21 cellular contexts compared by ENCODE assay signal in the genomic region with DNA sequence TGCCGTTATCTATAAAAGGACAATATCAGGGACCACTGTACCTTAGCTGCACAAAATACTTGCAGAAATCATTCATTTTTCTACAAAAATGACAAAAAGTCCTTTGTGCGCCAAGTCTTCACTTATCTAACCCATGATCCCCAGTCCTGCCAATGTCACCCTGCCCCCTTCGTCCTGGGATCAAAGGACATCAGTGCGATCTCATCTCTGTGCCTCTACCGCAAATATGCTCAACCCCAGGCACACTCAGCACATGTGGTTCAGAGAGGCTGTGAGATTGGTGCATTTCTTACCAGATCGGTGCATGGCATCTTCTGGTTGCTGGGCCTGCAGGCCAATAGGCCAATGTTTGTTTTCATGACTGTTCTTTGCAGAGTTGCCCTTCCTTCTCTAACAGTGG.
A peak's percentile ranks its signal among the peaks of the same experiment; 100 is the strongest.
DNase-seq lines count a peak whose midpoint lies in the region; ATAC-seq, FAIRE-seq and TF ChIP-seq lines count a peak whose summit lies in the region.
"Had no signal": no experiment of that assay in that cellular context is flagged by ENCODE, and none has a peak within 500 bp of the region (broad histone marks: within the 10 kb centered on the region; RNA-seq: fewer than 3 reads in every experiment).

No MANE protein-coding gene starts in this region.

- H3K27me3 ChIP-seq in BLaER1 treated with 17β-estradiol and CSF1 and Interleukin-3, amounts not matched to agents 10 nM and 100 nM: no peaks in the 10 kb centered on the region
- H3K27me3 ChIP-seq in dorsolateral prefrontal cortex (no peaks in the 10 kb centered on the region), HepG2 (ENCODE audit: control insufficient read depth in 1 of 2, insufficient read depth in 2 of 2, low read length in 2 of 2) (peaks cover 0 to 17% of the 10 kb centered on the region in 2 experiments; a peak in 2 of 5 replicates), aorta (ENCODE audit: control insufficient read depth in 1 of 2, insufficient read depth in 2 of 2, low read length in 1 of 2) (no peaks in the 10 kb centered on the region), mesendoderm (ENCODE audit: insufficient read depth, low read length, poor library complexity) (no peaks in the 10 kb centered on the region)

- no peaks in the 10 kb centered on the region for H3K9me3 ChIP-seq in BLaER1 treated with 17β-estradiol and CSF1 and Interleukin-3, amounts not matched to agents 10 nM and 100 nM (replicated peaks in 1 of 11)
- no peaks in the 10 kb centered on the region for H3K9me3 ChIP-seq in HepG2 (ENCODE audit: low read length)
- H3K9me3 ChIP-seq in aorta (ENCODE audit: control insufficient read depth, low read length): no peaks in the 10 kb centered on the region
- H3K9me3 ChIP-seq: A549 had no signal

- no peak overlapping the region for H3K4ac ChIP-seq in mesendoderm (ENCODE audit: low read depth, low read length)

- no TSS peak for BruUV-seq in HepG2 (replicated peaks; lab: Mats Ljungman, UMichigan)

- no peak overlapping the region for H3K4me3 ChIP-seq in BLaER1 treated with 17β-estradiol and CSF1 and Interleukin-3, amounts not matched to agents 10 nM and 100 nM
- H3K4me3 ChIP-seq in dorsolateral prefrontal cortex (no peak overlapping the region), HepG2 (replicated peaks in 1 of 3; ENCODE audit: insufficient read depth in 1 of 3, low read depth in 2 of 3, low read length in 3 of 3) (no peak overlapping the region), aorta (ENCODE audit: low read length in 2 of 2) (no peak overlapping the region), mesendoderm (ENCODE audit: low read length) (no peak overlapping the region)
- H3K4me3 ChIP-seq: A549, GM23338 had no signal

- TF ChIP-seq POLR2A in HepG2 (IDR thresholded peaks at IDR 0.05; ENCODE audit: insufficient read depth in 1 of 2, low read depth in 2 of 2, low read length in 2 of 2): no peak

- H3K56ac ChIP-seq in mesendoderm (ENCODE audit: low read length): no peak overlapping the region

- no peaks in the 10 kb centered on the region for H3K79me1 ChIP-seq in mesendoderm (ENCODE audit: low read length)

- peaks cover 0 to 77% (median 45%) of the 10 kb centered on the region in 10 experiments; a peak in 16 of 20 replicates for H3K4me1 ChIP-seq in BLaER1 treated with 17β-estradiol and CSF1 and Interleukin-3, amounts not matched to agents 10 nM and 100 nM
- peaks cover 9% of the 10 kb centered on the region; the same call in 1 of the 2 replicates for H3K4me1 ChIP-seq in HepG2 (ENCODE audit: insufficient read depth, low read length)
- H3K4me1 ChIP-seq in aorta (ENCODE audit: control insufficient read depth in 1 of 2, insufficient read depth in 2 of 2, low read length in 2 of 2): no peaks in the 10 kb centered on the region
- H3K4me1 ChIP-seq in mesendoderm (ENCODE audit: control insufficient read depth, low read depth, low read length): peaks cover 5% of the 10 kb centered on the region
- H3K4me1 ChIP-seq: A549 had no signal

- TF ChIP-seq RAD21 in HepG2 (CRISPR knock-in tag; IDR thresholded peaks at IDR 0.05): no peak

- no peak overlapping the region for H2AK5ac ChIP-seq in mesendoderm (ENCODE audit: low read length)

- in situ Hi-C loops in HepG2 (cut with HindIII; ENCODE audit: extremely low pct_ligation_motif_present, low pct_unique_long_range_greater_than_20kb): no loop called here

- H3K18ac ChIP-seq in mesendoderm (ENCODE audit: low read length): no peak overlapping the region

- H2BK120ac ChIP-seq in mesendoderm (ENCODE audit: low read depth, low read length): no peak overlapping the region

- 0 out of 22 replicates have a peak, but pooled peaks cover 0 to 5% (median 0%) of the 10 kb centered on the region in 11 experiments for H4K20me1 ChIP-seq in BLaER1 treated with 17β-estradiol and CSF1 and Interleukin-3, amounts not matched to agents 10 nM and 100 nM
- no peaks in the 10 kb centered on the region for H4K20me1 ChIP-seq in HepG2 (ENCODE audit: insufficient read depth, low read length)

- no peak for TF ChIP-seq EP300 in HepG2 (IDR thresholded peaks at IDR 0.05; ENCODE audit: low read depth in 2 of 2, low read length in 2 of 2)
- TF ChIP-seq EP300 in HepG2 (CRISPR knock-in tag; IDR thresholded peaks at IDR 0.05; ENCODE audit: borderline replicate concordance): no peak

- DNase-seq in dorsolateral prefrontal cortex (no peak), HepG2 (ENCODE audit: low spot score) (no peak), aorta (no peak), NAMALWA (ENCODE audit: low spot score) (no peak), mesendoderm (no peak), NCI-H187 (lab: John Stamatoyannopoulos, UW) (no peak)
- DNase-seq: 8988T; ACHN; Calu3; CD4-positive, alpha-beta memory T cell; COR-L47; DMS53; DMS79 treated with DMSO at 0.1 percent for 48 hours; GF-D8; H9 had no signal

- H4K5ac ChIP-seq in mesendoderm (ENCODE audit: low read length): no peak overlapping the region

- FAIRE-seq in HepG2 (lab: Jason Lieb, UNC): no peak
- FAIRE-seq: A549, GM12891, GM18507 had no signal

- 17% methylated on average over 6 of the region's 6 CpGs for WGBS in HepG2 (ENCODE audit: low lambda C conversion rate)
- WGBS in aorta, 2 donors: 77 to 92% methylated on average over 6 of the region's 6 CpGs
- no CpG with 5 or more reads among the region's 6 CpGs for WGBS in mesendoderm (ENCODE audit: extremely low coverage, insufficient coverage, low lambda C conversion rate)

- no peaks in the 10 kb centered on the region for H3K79me2 ChIP-seq in HepG2 (ENCODE audit: insufficient read depth, low read length)
- H3K79me2 ChIP-seq in mesendoderm (ENCODE audit: control insufficient read depth, insufficient read depth, low read length): no peaks in the 10 kb centered on the region

- no peaks in the 10 kb centered on the region for H3K36me3 ChIP-seq in BLaER1 treated with 17β-estradiol and CSF1 and Interleukin-3, amounts not matched to agents 10 nM and 100 nM
- H3K36me3 ChIP-seq in HepG2 (replicated peaks in 1 of 2; ENCODE audit: control insufficient read depth in 1 of 2, insufficient read depth in 2 of 2, low read length in 2 of 2): no peaks in the 10 kb centered on the region
- H3K36me3 ChIP-seq in aorta (ENCODE audit: control insufficient read depth in 1 of 2, insufficient read depth in 2 of 2, low read length in 1 of 2): no peaks in the 10 kb centered on the region
- no peaks in the 10 kb centered on the region for H3K36me3 ChIP-seq in mesendoderm (ENCODE audit: control insufficient read depth, insufficient read depth, low read length)

- H4K8ac ChIP-seq in mesendoderm (ENCODE audit: low read depth, low read length): no peak overlapping the region

- CTCF ChIA-PET in HepG2 (lab: Yijun Ruan, JAX; ENCODE audit: low intra/inter-chr PET ratio, low total read pairs): no interaction called here

- no peak overlapping the region for H2BK15ac ChIP-seq in mesendoderm (replicated peaks; ENCODE audit: low read depth)

- no peak overlapping the region for H3K27ac ChIP-seq in BLaER1 treated with 17β-estradiol and CSF1 and Interleukin-3, amounts not matched to agents 10 nM and 100 nM
- H3K27ac ChIP-seq in dorsolateral prefrontal cortex (peak overlapping the region in 32 of 59 donors; percentile 1 to 88 (median 66)), HepG2 (ENCODE audit: extremely low read length, insufficient read depth, low read length) (no peak overlapping the region), aorta (ENCODE audit: low read depth in 1 of 2, low read length in 2 of 2) (no peak overlapping the region), mesendoderm (ENCODE audit: low read depth, low read length) (no peak overlapping the region)
- H3K27ac ChIP-seq: A549 had no signal

- no peak overlapping the region for H2BK5ac ChIP-seq in mesendoderm (ENCODE audit: low read length)

- intact Hi-C loops in dorsolateral prefrontal cortex (cut with DNase I) (loop anchor here (5.0 kb wide), 3 partner anchors 116 to 376 kb away; no protein-coding TSS in a partner anchor), HepG2 (cut with micrococcal nuclease; ENCODE audit: unreplicated experiment) (no loop called here), aorta (cut with DNase I) (loop anchor here in 1 of 2 donors (5.0 kb wide), 1 partner anchor 136 kb away; no protein-coding TSS in a partner anchor)

- TF ChIP-seq CTCF in dorsolateral prefrontal cortex (IDR thresholded peaks at IDR 0.05 in 54 of 56, conservative IDR thresholded peaks at IDR 0.05 in 2 of 56; ENCODE audit: low read depth in 1 of 56, partially characterized antibody in 56 of 56) (no peak), HepG2 (CRISPR knock-in tag; IDR thresholded peaks at IDR 0.05) (no peak)

- POLR2A ChIA-PET in HepG2 (lab: Yijun Ruan, JAX): no interaction called here

- no peak overlapping the region for H3K23ac ChIP-seq in mesendoderm (ENCODE audit: low read length)

- ATAC-seq in HepG2 (no peak), aorta (ENCODE audit: low FRiP score) (no peak)
- ATAC-seq: A549, GM23338, HCT116 had no signal

- no peak overlapping the region for H2AFZ ChIP-seq in HepG2 (ENCODE audit: low read length)
- H2AFZ ChIP-seq: GM23338 had no signal

- no peak overlapping the region for H3K9ac ChIP-seq in BLaER1 treated with 17β-estradiol and CSF1 and Interleukin-3, amounts not matched to agents 10 nM and 100 nM
- H3K9ac ChIP-seq in HepG2 (ENCODE audit: insufficient read depth, low read depth, low read length) (no peak overlapping the region), mesendoderm (ENCODE audit: low read length) (no peak overlapping the region)

- H3K4me2 ChIP-seq in BLaER1 treated with 17β-estradiol and CSF1 and Interleukin-3, amounts not matched to agents 10 nM and 100 nM: peak overlapping the region in 6 of 11 experiments; percentile 7 to 46 (median 34); a peak in 10 of 22 replicates
- H3K4me2 ChIP-seq in HepG2 (ENCODE audit: low read depth, low read length) (no peak overlapping the region), mesendoderm (ENCODE audit: low read length) (no peak overlapping the region)
- H3K4me2 ChIP-seq: A549, GM23338 had no signal

Comparison
In these comparisons a context has a peak if more than half of its experiments do, and no peak if none do; other contexts are left out.
1. H3K27ac ChIP-seq: peak in dorsolateral prefrontal cortex (32 of 59); none in BLaER1 treated with 17β-estradiol and CSF1 and Interleukin-3, amounts not matched to agents 10 nM and 100 nM (0 of 11), HepG2 (single experiment), aorta (0 of 2) and mesendoderm (single experiment).
2. H3K4me2 ChIP-seq: peak in BLaER1 treated with 17β-estradiol and CSF1 and Interleukin-3, amounts not matched to agents 10 nM and 100 nM (6 of 11); none in HepG2 (single experiment) and mesendoderm (single experiment).